27 cellular contexts compared by ENCODE assay signal in genomic region chr6:168823397-168824020, GRCh38.
A peak's percentile ranks its signal among the peaks of the same experiment; 100 is the strongest.
DNase-seq lines count a peak whose midpoint lies in the region; ATAC-seq and TF ChIP-seq lines count a peak whose summit lies in the region.
"Had no signal": no experiment of that assay in that cellular context is flagged by ENCODE, and none has a peak within 500 bp of the region (broad histone marks: within the 10 kb centered on the region; RNA-seq: fewer than 3 reads in every experiment).

No MANE protein-coding gene starts in this region.

- H3K27ac ChIP-seq in cardiac muscle cell (no peak overlapping the region), osteoblast (ENCODE audit: low read depth, low read length) (no peak overlapping the region)
- H3K27ac ChIP-seq: 22Rv1, heart right ventricle, left ventricle myocardium inferior, spleen, suprapubic skin, VCaP had no signal

- H3K36me3 ChIP-seq in cardiac muscle cell (no peaks in the 10 kb centered on the region), osteoblast (ENCODE audit: insufficient read depth, low read length) (no peaks in the 10 kb centered on the region)
- H3K36me3 ChIP-seq: heart right ventricle, left ventricle myocardium inferior, spleen, suprapubic skin had no signal

- DNase-seq in cardiac muscle cell (ENCODE audit: low read depth in 1 of 2, low spot score in 1 of 2) (peak; percentile 11 to 40), cardiac septum (ENCODE audit: low spot score) (no peak), left lobe of liver (ENCODE audit: low spot score) (no peak), osteoblast (ENCODE audit: insufficient read length, low spot score, missing footprints) (peak; percentile 78), NCI-H82 treated with DMSO at 0.1 percent for 48 hours (lab: John Stamatoyannopoulos, UW; ENCODE audit: unreplicated experiment) (no peak), middle frontal gyrus (ENCODE audit: extremely low spot score, low spot score) (no peak), activated T-cell treated with anti-CD3 and anti-CD28 coated beads for 4 hours (no peak)
- DNase-seq: activated CD4-positive, alpha-beta T cell treated with anti-CD3 and anti-CD28 coated beads, Interleukin-2, amount 10 ng/mL, durations not matched to agents 7 days and 5 days; activated CD8-positive, alpha-beta memory T cell treated with anti-CD3 and anti-CD28 coated beads, Interleukin-2, amount 10 ng/mL, durations not matched to agents 7 days and 5 days; EL; heart right ventricle; left ventricle myocardium inferior; NCI-H1105; NCI-H2029 treated with DMSO at 0.1 percent for 48 hours; NCI-H345; NCI-H774; OCI-M1; spleen; stimulated activated CD4-positive, alpha-beta T cell treated with anti-CD3 and anti-CD28 coated beads, Interleukin-2, amount 100 ng/mL, for 48 hours had no signal

- H3K4me1 ChIP-seq in cardiac muscle cell (ENCODE audit: low read depth), result no peaks in the 10 kb centered on the region
- no peaks in the 10 kb centered on the region for H3K4me1 ChIP-seq in osteoblast (ENCODE audit: insufficient read depth, low read length)
- H3K4me1 ChIP-seq: left ventricle myocardium inferior, spleen, suprapubic skin had no signal

- no peaks in the 10 kb centered on the region for H3K27me3 ChIP-seq in cardiac muscle cell
- no peaks in the 10 kb centered on the region for H3K27me3 ChIP-seq in osteoblast (ENCODE audit: insufficient read depth, low read length)
- H3K27me3 ChIP-seq: heart right ventricle, spleen, suprapubic skin had no signal

- ATAC-seq in left lobe of liver, result peak; percentile 17
- no peak for ATAC-seq in HG02970 (IDR thresholded peaks at IDR 0.05; ENCODE audit: low FRiP score, unreplicated experiment)
- ATAC-seq: activated CD8-positive, alpha-beta memory T cell treated with anti-CD3 and anti-CD28 coated beads, Interleukin-2, amount 10 ng/mL, durations not matched to agents 7 days and 5 days; activated naive CD4-positive, alpha-beta T cell treated with anti-CD3 and anti-CD28 coated beads, Interleukin-2, amount 50 U/mL, for 72 hours; activated T-helper 17 cell treated with anti-CD3 and anti-CD28 coated beads, Interleukin-2, amount 50 U/mL, for 72 hours; Right ventricle myocardium inferior; stimulated activated effector memory CD8-positive, alpha-beta T cell treated with anti-CD3 and anti-CD28 coated beads, Interleukin-12 subunit alpha, Interleukin-12 subunit beta, amount 100 ng/mL, for 72 hours had no signal

- no peak overlapping the region for H2AFZ ChIP-seq in osteoblast (ENCODE audit: low read length)

- H3K4me3 ChIP-seq in cardiac muscle cell (no peak overlapping the region), osteoblast (ENCODE audit: insufficient read depth, low read length) (no peak overlapping the region)
- H3K4me3 ChIP-seq: heart right ventricle, left ventricle myocardium inferior, spleen, suprapubic skin had no signal

- TF ChIP-seq CTCF in cardiac muscle cell (IDR thresholded peaks at IDR 0.05; ENCODE audit: low read depth, low read length) (no peak), osteoblast (IDR thresholded peaks at IDR 0.05; ENCODE audit: extremely low read depth, low read depth, low read length) (no peak)

- H4K20me1 ChIP-seq in osteoblast (ENCODE audit: insufficient read depth, low read length), result no peaks in the 10 kb centered on the region

- intact Hi-C loops in cardiac septum (cut with DNase I), result no loop called here

- H3K4me2 ChIP-seq in osteoblast (ENCODE audit: insufficient read depth, low read length), result no peak overlapping the region

- no peaks in the 10 kb centered on the region for H3K79me2 ChIP-seq in osteoblast (ENCODE audit: insufficient read depth, low read length)

- H3K9me3 ChIP-seq in cardiac muscle cell (ENCODE audit: low read depth) (no peaks in the 10 kb centered on the region), osteoblast (ENCODE audit: low read depth, low read length) (no peaks in the 10 kb centered on the region)
- H3K9me3 ChIP-seq: suprapubic skin had no signal

Comparison
In these comparisons a context has a peak if more than half of its experiments do, and no peak if none do; other contexts are left out.
1. DNase-seq: peak in cardiac muscle cell (2 of 2) and osteoblast (single experiment); none in cardiac septum (single experiment), left lobe of liver (single experiment), NCI-H82 treated with DMSO at 0.1 percent for 48 hours (single experiment), middle frontal gyrus (single experiment) and activated T-cell treated with anti-CD3 and anti-CD28 coated beads for 4 hours (single experiment).